21 cellular contexts compared by ENCODE assay signal in the genomic region with DNA sequence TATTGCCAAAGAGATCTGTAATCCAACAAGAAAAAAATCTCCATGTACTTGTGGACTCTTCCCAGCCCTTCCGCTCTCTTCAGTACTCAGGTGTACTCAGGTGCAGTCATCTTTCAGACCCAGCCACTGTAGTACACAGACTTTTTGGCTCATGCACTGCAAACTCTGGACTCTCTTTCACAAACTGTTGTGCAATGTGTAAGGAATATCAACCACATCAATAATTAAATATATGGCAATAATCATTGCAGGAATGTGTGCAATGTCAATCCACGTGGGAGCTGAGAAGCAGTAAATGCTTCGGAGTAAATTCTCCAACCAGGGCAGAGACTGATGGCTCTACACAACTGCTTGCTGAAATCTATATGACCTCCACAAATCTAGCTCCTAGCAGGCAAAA.
DNase-seq lines count a peak whose midpoint lies in the region; ATAC-seq and TF ChIP-seq lines count a peak whose summit lies in the region.
"Had no signal": no experiment of that assay in that cellular context is flagged by ENCODE, and none has a peak within 500 bp of the region (broad histone marks: within the 10 kb centered on the region; RNA-seq: fewer than 3 reads in every experiment).

No MANE protein-coding gene starts in this region.

- no peak overlapping the region for H3K4me3 Mint-ChIP-seq in CD8-positive, alpha-beta memory T cell
- H3K4me3 Mint-ChIP-seq: HFFc6 had no signal

- TF ChIP-seq CTCF in right lobe of liver (IDR thresholded peaks at IDR 0.05) (no peak), transverse colon (IDR thresholded peaks at IDR 0.05) (no peak)

- H3K4me1 Mint-ChIP-seq in CD8-positive, alpha-beta memory T cell, result no peaks in the 10 kb centered on the region

- no peaks in the 10 kb centered on the region for H3K27me3 Mint-ChIP-seq in CD8-positive, alpha-beta memory T cell

- DNase-seq in GM03348 (ENCODE audit: low spot score) (peak; percentile 33), fibroblast of gingiva (ENCODE audit: low read depth) (peak; percentile 73), right lobe of liver (no peak), transverse colon (peak; percentile 8), COLO829 (ENCODE audit: low spot score) (no peak), activated T-cell treated with anti-CD3 and anti-CD28 coated beads for 4 hours (no peak)
- no peak for DNase-seq in CD8-positive, alpha-beta memory T cell
- DNase-seq: BE2C, GOT3, HFFc6, NCI-H1092 treated with DMSO at 0.1 percent for 48 hours, NCI-H1436, NCI-H187, NCI-H2081 treated with DMSO at 0.1 percent for 48 hours, NCI-H2171 treated with DMSO at 0.1 percent for 48 hours, NCI-H774, SK-N-SH, SW 1271 had no signal

- no peaks in the 10 kb centered on the region for H3K9me3 ChIP-seq in right lobe of liver
- no peaks in the 10 kb centered on the region for H3K9me3 ChIP-seq in transverse colon
- no peaks in the 10 kb centered on the region for H3K9me3 ChIP-seq in CD8-positive, alpha-beta memory T cell (ENCODE audit: low read length)
- H3K9me3 ChIP-seq: A549, BE2C, HAP-1, SK-N-SH had no signal

- POLR2A ChIA-PET in CD8-positive, alpha-beta memory T cell (lab: Charles Lee), result no interaction called here

- peaks cover 0 to 2% (median 2%) of the 10 kb centered on the region in 5 donors for H3K9me3 Mint-ChIP-seq in CD8-positive, alpha-beta memory T cell
- H3K9me3 Mint-ChIP-seq: HFFc6 had no signal

- peak in 3 of 4 donors; percentile 40 to 52 (median 47) for ATAC-seq in right lobe of liver
- ATAC-seq: A549, GM12878 had no signal

- no peak overlapping the region for H3K27ac Mint-ChIP-seq in CD8-positive, alpha-beta memory T cell
- H3K27ac Mint-ChIP-seq: HFFc6 had no signal

- in situ Hi-C loops in transverse colon (cut with MboI; ENCODE audit: low pct_ligation_motif_present in 1 of 4, low pct_unique_long_range_greater_than_20kb in 1 of 4, low sequenced_read_pairs in 3 of 4), result no loop called here

- H3K27me3 ChIP-seq in right lobe of liver, result no peaks in the 10 kb centered on the region
- H3K27me3 ChIP-seq in transverse colon, result no peaks in the 10 kb centered on the region
- no peaks in the 10 kb centered on the region for H3K27me3 ChIP-seq in CD8-positive, alpha-beta memory T cell (ENCODE audit: insufficient read depth, low read length, poor library complexity, severe bottlenecking)
- H3K27me3 ChIP-seq: BE2C had no signal

- intact Hi-C loops in right lobe of liver (cut with DNase I), result no loop called here
- intact Hi-C loops in transverse colon (cut with DNase I; ENCODE audit: low total_unique reads), result no loop called here

- no peak overlapping the region for H3K27ac ChIP-seq in right lobe of liver
- no peak overlapping the region for H3K27ac ChIP-seq in transverse colon
- H3K27ac ChIP-seq in CD8-positive, alpha-beta memory T cell (ENCODE audit: low read depth, low read length), result no peak overlapping the region
- H3K27ac ChIP-seq: A549 had no signal

- no peak for TF ChIP-seq EP300 in transverse colon (IDR thresholded peaks at IDR 0.05; ENCODE audit: low read depth)

- WGBS in right lobe of liver (ENCODE audit: insufficient coverage, low coverage, low lambda C conversion rate, missing lambda C conversion rate), result 45% methylated on average over 3 of the region's 3 CpGs
- 51 to 83% methylated on average over 2 to 3 of the region's 3 CpGs for WGBS in transverse colon (ENCODE audit: low coverage in 1 of 2), 2 donors

- H3K36me3 ChIP-seq in right lobe of liver, result no peaks in the 10 kb centered on the region
- H3K36me3 ChIP-seq in transverse colon, result no peaks in the 10 kb centered on the region
- H3K36me3 ChIP-seq in CD8-positive, alpha-beta memory T cell (ENCODE audit: insufficient read depth, low read length), result no peaks in the 10 kb centered on the region
- H3K36me3 ChIP-seq: BE2C, HAP-1 had no signal

- H3K4me1 ChIP-seq in right lobe of liver, result no peaks in the 10 kb centered on the region
- peaks cover 0 to 12% (median 0%) of the 10 kb centered on the region in 4 donors for H3K4me1 ChIP-seq in transverse colon
- H3K4me1 ChIP-seq in CD8-positive, alpha-beta memory T cell (ENCODE audit: insufficient read depth, low read length), result no peaks in the 10 kb centered on the region
- H3K4me1 ChIP-seq: A549, BE2C, HAP-1 had no signal

- H3K4me3 ChIP-seq in right lobe of liver, result no peak overlapping the region
- H3K4me3 ChIP-seq in transverse colon, result no peak overlapping the region
- no peak overlapping the region for H3K4me3 ChIP-seq in CD8-positive, alpha-beta memory T cell (ENCODE audit: low read length)
- H3K4me3 ChIP-seq: A549, GM12878, HAP-1 had no signal

- CTCF ChIA-PET in CD8-positive, alpha-beta memory T cell (lab: Charles Lee), result no interaction called here

- no peaks in the 10 kb centered on the region for H3K36me3 Mint-ChIP-seq in CD8-positive, alpha-beta memory T cell

- no peak for TF ChIP-seq POLR2A in right lobe of liver (IDR thresholded peaks at IDR 0.05)
- no peak for TF ChIP-seq POLR2A in transverse colon (IDR thresholded peaks at IDR 0.05)

Comparison
In these comparisons a context has a peak if more than half of its experiments do, and no peak if none do; other contexts are left out.
1. DNase-seq: peak in GM03348 (single experiment), fibroblast of gingiva (single experiment) and transverse colon (single experiment); none in right lobe of liver (0 of 3), CD8-positive, alpha-beta memory T cell (0 of 5), COLO829 (single experiment) and activated T-cell treated with anti-CD3 and anti-CD28 coated beads for 4 hours (single experiment).